Comparison of ENCODE assay signal across 8 cellular contexts in the genomic region with DNA sequence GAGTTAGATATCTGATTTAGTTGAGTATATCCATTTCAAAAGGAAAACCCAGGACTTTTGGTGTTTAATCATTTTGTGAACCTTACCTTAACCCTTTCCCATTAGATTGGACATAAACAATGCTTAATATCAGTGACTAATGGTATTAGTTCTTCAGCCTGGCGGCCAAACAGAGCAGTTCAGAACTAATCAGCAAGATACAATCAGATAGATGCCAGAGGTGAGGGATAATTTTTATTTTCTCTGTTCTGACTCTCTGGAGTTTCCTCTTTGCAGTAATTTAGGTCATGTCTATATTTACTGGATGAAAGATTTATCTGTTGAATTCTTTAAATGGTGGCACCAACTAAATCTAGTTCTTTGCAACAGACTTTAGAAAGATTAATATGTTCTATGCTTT.
"Had no signal": no experiment of that assay in that cellular context is flagged by ENCODE, and none has a peak within 500 bp of the region (broad histone marks: within the 10 kb centered on the region; RNA-seq: fewer than 3 reads in every experiment).

No MANE protein-coding gene starts in this region.

- H3K27ac ChIP-seq: GM23248 had no signal

- H3K9ac ChIP-seq: GM23248 had no signal

- H3K36me3 ChIP-seq: HAP-1 had no signal

- H3K4me1 ChIP-seq: HAP-1 had no signal

- H3K9me3 ChIP-seq: HAP-1 had no signal

- H2AFZ ChIP-seq: GM23248 had no signal

- DNase-seq: GM23248, GOT3, H7, HFFc6, IMR-90, KG1 had no signal

- H3K4me3 ChIP-seq: GM23248, HAP-1, K562 had no signal
